ENCODE assay signal across 20 cellular contexts in the genomic region with DNA sequence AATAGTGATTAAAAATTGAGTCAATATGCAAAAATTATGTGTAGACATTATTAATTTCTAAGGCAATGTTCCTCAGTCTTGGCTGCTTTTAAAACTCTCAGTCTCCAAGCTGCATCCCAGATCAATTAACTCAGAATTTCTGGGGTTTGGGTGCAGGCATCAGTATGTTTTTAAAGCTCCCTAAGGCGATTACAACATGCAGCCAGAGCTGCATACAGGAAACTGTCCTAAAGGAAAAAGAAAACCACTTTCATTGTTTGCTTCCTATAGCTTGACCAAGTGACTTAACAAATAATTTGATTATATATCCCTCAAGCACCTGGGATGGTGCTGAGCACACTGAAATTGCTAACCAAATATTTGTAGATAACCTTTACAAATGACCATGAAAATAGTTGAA.
DNase-seq lines count a peak whose midpoint lies in the region; ATAC-seq and TF ChIP-seq lines count a peak whose summit lies in the region.
"Had no signal": no experiment of that assay in that cellular context is flagged by ENCODE, and none has a peak within 500 bp of the region (broad histone marks: within the 10 kb centered on the region; RNA-seq: fewer than 3 reads in every experiment).

No MANE protein-coding gene starts in this region.

- no peaks in the 10 kb centered on the region for H3K27me3 ChIP-seq in WERI-Rb-1 (ENCODE audit: insufficient read depth, low read depth, severe bottlenecking)
- H3K27me3 ChIP-seq: esophagus squamous epithelium, hepatocyte had no signal

- no peak overlapping the region for H3K27ac ChIP-seq in WERI-Rb-1
- H3K27ac ChIP-seq: hepatocyte had no signal

- no peaks in the 10 kb centered on the region for H3K36me3 ChIP-seq in WERI-Rb-1
- H3K36me3 ChIP-seq: esophagus squamous epithelium had no signal

- no peaks in the 10 kb centered on the region for H3K9me3 ChIP-seq in WERI-Rb-1 (ENCODE audit: severe bottlenecking)
- H3K9me3 ChIP-seq: esophagus squamous epithelium, SK-N-SH had no signal

- no peak for TF ChIP-seq CTCF in WERI-Rb-1 (IDR thresholded peaks at IDR 0.05; ENCODE audit: low read depth, low read length)

- peak; percentile 33 for ATAC-seq in GM18907 (IDR thresholded peaks at IDR 0.05; ENCODE audit: unreplicated experiment)
- ATAC-seq in HG02763 (IDR thresholded peaks at IDR 0.05; ENCODE audit: unreplicated experiment) = peak; percentile 12
- no peak for ATAC-seq in SK-N-SH treated with all-trans-retinoic acid at 6 μM for 48 hours
- no peak for ATAC-seq in HG03442 (IDR thresholded peaks at IDR 0.05; ENCODE audit: unreplicated experiment)
- ATAC-seq: Panc1 had no signal

- DNase-seq in NCI-H69 (lab: John Stamatoyannopoulos, UW) (peak; percentile 30), foreskin melanocyte (peak; percentile 5), WERI-Rb-1 (no peak)
- DNase-seq in activated CD8-positive, alpha-beta memory T cell treated with anti-CD3 and anti-CD28 coated beads for 24 hours = no peak
- DNase-seq: activated CD4-positive, alpha-beta T cell treated with anti-CD3 and anti-CD28 coated beads for 4 hours; caudate nucleus; effector CD4-positive, alpha-beta T cell; esophagus squamous epithelium; KG1; mesendoderm; NCI-H1436; NCI-H2171; SK-N-SH; small intestine had no signal

- H3K4me3 ChIP-seq in WERI-Rb-1 (ENCODE audit: low read depth, low read length) = no peak overlapping the region
- H3K4me3 ChIP-seq: esophagus squamous epithelium, hepatocyte had no signal

TF ChIP-seq in SK-N-SH treated with all-trans-retinoic acid at 6 μM for 48 hours, 23 proteins besides CTCF, POLR2A, EP300 and RAD21:
- no peak for TF ChIP-seq GLIS3 (CRISPR knock-in tag; IDR thresholded peaks at IDR 0.05)
- TF ChIP-seq ZC3H10 (CRISPR knock-in tag; IDR thresholded peaks at IDR 0.05) = no peak
- TF ChIP-seq, protein P1, sequence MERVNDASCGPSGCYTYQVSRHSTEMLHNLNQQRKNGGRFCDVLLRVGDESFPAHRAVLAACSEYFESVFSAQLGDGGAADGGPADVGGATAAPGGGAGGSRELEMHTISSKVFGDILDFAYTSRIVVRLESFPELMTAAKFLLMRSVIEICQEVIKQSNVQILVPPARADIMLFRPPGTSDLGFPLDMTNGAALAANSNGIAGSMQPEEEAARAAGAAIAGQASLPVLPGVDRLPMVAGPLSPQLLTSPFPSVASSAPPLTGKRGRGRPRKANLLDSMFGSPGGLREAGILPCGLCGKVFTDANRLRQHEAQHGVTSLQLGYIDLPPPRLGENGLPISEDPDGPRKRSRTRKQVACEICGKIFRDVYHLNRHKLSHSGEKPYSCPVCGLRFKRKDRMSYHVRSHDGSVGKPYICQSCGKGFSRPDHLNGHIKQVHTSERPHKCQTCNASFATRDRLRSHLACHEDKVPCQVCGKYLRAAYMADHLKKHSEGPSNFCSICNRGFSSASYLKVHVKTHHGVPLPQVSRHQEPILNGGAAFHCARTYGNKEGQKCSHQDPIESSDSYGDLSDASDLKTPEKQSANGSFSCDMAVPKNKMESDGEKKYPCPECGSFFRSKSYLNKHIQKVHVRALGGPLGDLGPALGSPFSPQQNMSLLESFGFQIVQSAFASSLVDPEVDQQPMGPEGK (CRISPR knock-in tag; IDR thresholded peaks at IDR 0.05; ENCODE audit: borderline replicate concordance) = no peak
- TF ChIP-seq, protein P2, sequence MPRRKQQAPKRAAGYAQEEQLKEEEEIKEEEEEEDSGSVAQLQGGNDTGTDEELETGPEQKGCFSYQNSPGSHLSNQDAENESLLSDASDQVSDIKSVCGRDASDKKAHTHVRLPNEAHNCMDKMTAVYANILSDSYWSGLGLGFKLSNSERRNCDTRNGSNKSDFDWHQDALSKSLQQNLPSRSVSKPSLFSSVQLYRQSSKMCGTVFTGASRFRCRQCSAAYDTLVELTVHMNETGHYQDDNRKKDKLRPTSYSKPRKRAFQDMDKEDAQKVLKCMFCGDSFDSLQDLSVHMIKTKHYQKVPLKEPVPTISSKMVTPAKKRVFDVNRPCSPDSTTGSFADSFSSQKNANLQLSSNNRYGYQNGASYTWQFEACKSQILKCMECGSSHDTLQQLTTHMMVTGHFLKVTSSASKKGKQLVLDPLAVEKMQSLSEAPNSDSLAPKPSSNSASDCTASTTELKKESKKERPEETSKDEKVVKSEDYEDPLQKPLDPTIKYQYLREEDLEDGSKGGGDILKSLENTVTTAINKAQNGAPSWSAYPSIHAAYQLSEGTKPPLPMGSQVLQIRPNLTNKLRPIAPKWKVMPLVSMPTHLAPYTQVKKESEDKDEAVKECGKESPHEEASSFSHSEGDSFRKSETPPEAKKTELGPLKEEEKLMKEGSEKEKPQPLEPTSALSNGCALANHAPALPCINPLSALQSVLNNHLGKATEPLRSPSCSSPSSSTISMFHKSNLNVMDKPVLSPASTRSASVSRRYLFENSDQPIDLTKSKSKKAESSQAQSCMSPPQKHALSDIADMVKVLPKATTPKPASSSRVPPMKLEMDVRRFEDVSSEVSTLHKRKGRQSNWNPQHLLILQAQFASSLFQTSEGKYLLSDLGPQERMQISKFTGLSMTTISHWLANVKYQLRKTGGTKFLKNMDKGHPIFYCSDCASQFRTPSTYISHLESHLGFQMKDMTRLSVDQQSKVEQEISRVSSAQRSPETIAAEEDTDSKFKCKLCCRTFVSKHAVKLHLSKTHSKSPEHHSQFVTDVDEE (CRISPR knock-in tag; IDR thresholded peaks at IDR 0.05) = no peak
- no peak for TF ChIP-seq SNAI2 (CRISPR knock-in tag; IDR thresholded peaks at IDR 0.05)
- TF ChIP-seq ARNTL (CRISPR knock-in tag; IDR thresholded peaks at IDR 0.05; ENCODE audit: borderline replicate concordance, low read depth) = no peak
- TF ChIP-seq, protein P3, sequence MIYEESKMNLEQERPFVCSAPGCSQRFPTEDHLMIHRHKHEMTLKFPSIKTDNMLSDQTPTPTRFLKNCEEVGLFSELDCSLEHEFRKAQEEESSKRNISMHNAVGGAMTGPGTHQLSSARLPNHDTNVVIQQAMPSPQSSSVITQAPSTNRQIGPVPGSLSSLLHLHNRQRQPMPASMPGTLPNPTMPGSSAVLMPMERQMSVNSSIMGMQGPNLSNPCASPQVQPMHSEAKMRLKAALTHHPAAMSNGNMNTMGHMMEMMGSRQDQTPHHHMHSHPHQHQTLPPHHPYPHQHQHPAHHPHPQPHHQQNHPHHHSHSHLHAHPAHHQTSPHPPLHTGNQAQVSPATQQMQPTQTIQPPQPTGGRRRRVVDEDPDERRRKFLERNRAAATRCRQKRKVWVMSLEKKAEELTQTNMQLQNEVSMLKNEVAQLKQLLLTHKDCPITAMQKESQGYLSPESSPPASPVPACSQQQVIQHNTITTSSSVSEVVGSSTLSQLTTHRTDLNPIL (CRISPR knock-in tag; IDR thresholded peaks at IDR 0.05; ENCODE audit: low read depth) = no peak
- TF ChIP-seq, protein P4, sequence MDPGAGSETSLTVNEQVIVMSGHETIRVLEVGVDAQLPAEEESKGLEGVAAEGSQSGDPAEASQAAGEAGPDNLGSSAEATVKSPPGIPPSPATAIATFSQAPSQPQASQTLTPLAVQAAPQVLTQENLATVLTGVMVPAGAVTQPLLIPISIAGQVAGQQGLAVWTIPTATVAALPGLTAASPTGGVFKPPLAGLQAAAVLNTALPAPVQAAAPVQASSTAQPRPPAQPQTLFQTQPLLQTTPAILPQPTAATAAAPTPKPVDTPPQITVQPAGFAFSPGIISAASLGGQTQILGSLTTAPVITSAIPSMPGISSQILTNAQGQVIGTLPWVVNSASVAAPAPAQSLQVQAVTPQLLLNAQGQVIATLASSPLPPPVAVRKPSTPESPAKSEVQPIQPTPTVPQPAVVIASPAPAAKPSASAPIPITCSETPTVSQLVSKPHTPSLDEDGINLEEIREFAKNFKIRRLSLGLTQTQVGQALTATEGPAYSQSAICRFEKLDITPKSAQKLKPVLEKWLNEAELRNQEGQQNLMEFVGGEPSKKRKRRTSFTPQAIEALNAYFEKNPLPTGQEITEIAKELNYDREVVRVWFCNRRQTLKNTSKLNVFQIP (CRISPR knock-in tag; IDR thresholded peaks at IDR 0.05; ENCODE audit: borderline replicate concordance, low read depth) = no peak
- no peak for TF ChIP-seq RARB (CRISPR knock-in tag; IDR thresholded peaks at IDR 0.05)
- no peak for TF ChIP-seq ZNF70 (CRISPR knock-in tag; IDR thresholded peaks at IDR 0.05)
- TF ChIP-seq TOX (CRISPR knock-in tag; IDR thresholded peaks at IDR 0.05; ENCODE audit: borderline replicate concordance) = no peak
TF ChIP-seq in SK-N-SH treated with all-trans-retinoic acid at 6 μM for 48 hours: peak in this region for 0.

Comparison
In these comparisons a context has a peak if more than half of its experiments do, and no peak if none do; other contexts are left out.
1. ATAC-seq: peak in GM18907 (single experiment) and HG02763 (single experiment); none in SK-N-SH treated with all-trans-retinoic acid at 6 μM for 48 hours (single experiment) and HG03442 (single experiment).
2. DNase-seq: peak in NCI-H69 (single experiment) and foreskin melanocyte (single experiment); none in activated CD8-positive, alpha-beta memory T cell treated with anti-CD3 and anti-CD28 coated beads for 24 hours (single experiment) and WERI-Rb-1 (single experiment).